Comparison of ENCODE assay signal across 21 cellular contexts in genomic region chr4:25379591-25379990, GRCh38. TPM values are rescaled to one million over a fixed set of nuclear protein-coding genes. Genes with fewer than 3 reads are reported as not detected.
A peak's percentile ranks its signal among the peaks of the same experiment; 100 is the strongest.
DNase-seq lines count a peak whose midpoint lies in the region; ATAC-seq, FAIRE-seq and TF ChIP-seq lines count a peak whose summit lies in the region.
"Had no signal": no experiment of that assay in that cellular context is flagged by ENCODE, and none has a peak within 500 bp of the region (broad histone marks: within the 10 kb centered on the region; RNA-seq: fewer than 3 reads in every experiment).

No MANE protein-coding gene starts in this region.

- H3K9me2 ChIP-seq in OCI-LY1 (ENCODE audit: low read depth, low read length): no peaks in the 10 kb centered on the region

- H3K9me1 ChIP-seq in K562 (ENCODE audit: control insufficient read depth, insufficient read depth, low read length): no peaks in the 10 kb centered on the region

- H3K4me2 ChIP-seq in HepG2 (ENCODE audit: low read depth, low read length) (peak overlapping the region; percentile 75; the same call in 1 of the 2 replicates), OCI-LY1 (ENCODE audit: low read length) (peak overlapping the region; percentile 84; the same call in 1 of the 2 replicates), K562 (ENCODE audit: insufficient read depth, low read length) (peak overlapping the region; percentile 95), osteoblast (ENCODE audit: insufficient read depth, low read length) (no peak overlapping the region)

- FAIRE-seq in HepG2 (lab: Jason Lieb, UNC) (no peak), K562 (lab: Jason Lieb, UNC) (peak; percentile 76)

- POLR2A ChIA-PET in HepG2 (lab: Yijun Ruan, JAX): no interaction called here
- POLR2A ChIA-PET in K562 (lab: Yijun Ruan, JAX): interaction anchor here (0.6 kb wide), 1 partner anchor 306 kb away, joined by 3 read pairs; no protein-coding TSS in a partner anchor

- H3K9ac ChIP-seq in HepG2 (ENCODE audit: insufficient read depth, low read depth, low read length) (no peak overlapping the region), OCI-LY1 (ENCODE audit: low read length) (no peak overlapping the region), K562 (ENCODE audit: insufficient read depth in 1 of 2, low read depth in 2 of 2, low read length in 2 of 2) (peak overlapping the region in 1 of 2 experiments; percentile 38; a peak in 1 of 4 replicates)
- H3K9ac ChIP-seq: BLaER1 had no signal

- H3K4me1 ChIP-seq in HepG2 (ENCODE audit: insufficient read depth, low read length) (peaks cover 41% of the 10 kb centered on the region), right lobe of liver (peaks cover 0 to 7% (median 0%) of the 10 kb centered on the region in 4 donors), OCI-LY1 (ENCODE audit: insufficient read depth, low read length, severe bottlenecking) (peaks cover 26% of the 10 kb centered on the region), K562 (replicated peaks in 1 of 2; ENCODE audit: control insufficient read depth in 2 of 2, insufficient read depth in 2 of 2, low read length in 2 of 2) (peaks cover 17% of the 10 kb centered on the region in 2 experiments; a peak in 4 of 5 replicates), osteoblast (ENCODE audit: insufficient read depth, low read length) (peaks cover 15% of the 10 kb centered on the region)

- no peaks in the 10 kb centered on the region for H3K27me3 ChIP-seq in HepG2 (ENCODE audit: control insufficient read depth in 1 of 2, insufficient read depth in 2 of 2, low read length in 2 of 2)
- H3K27me3 ChIP-seq in right lobe of liver: no peaks in the 10 kb centered on the region
- H3K27me3 ChIP-seq in OCI-LY1 (ENCODE audit: insufficient read depth, low read length): no peaks in the 10 kb centered on the region
- no peaks in the 10 kb centered on the region for H3K27me3 ChIP-seq in K562 (ENCODE audit: control insufficient read depth in 2 of 2, insufficient read depth in 2 of 2, low read length in 2 of 2)
- no peaks in the 10 kb centered on the region for H3K27me3 ChIP-seq in osteoblast (ENCODE audit: insufficient read depth, low read length)
- H3K27me3 ChIP-seq: BLaER1, MG63, SJSA1 had no signal

- no peak overlapping the region for H3K27ac ChIP-seq in HepG2 (ENCODE audit: extremely low read length, insufficient read depth, low read length)
- no peak overlapping the region for H3K27ac ChIP-seq in right lobe of liver
- H3K27ac ChIP-seq in OCI-LY1 (ENCODE audit: low read depth, low read length, poor library complexity, severe bottlenecking): no peak overlapping the region
- peak overlapping the region; percentile 60 for H3K27ac ChIP-seq in K562 (ENCODE audit: extremely low read depth, low read depth, low read length)
- no peak overlapping the region for H3K27ac ChIP-seq in osteoblast (ENCODE audit: low read depth, low read length)
- H3K27ac ChIP-seq: BLaER1, SJSA1 had no signal

- H2AFZ ChIP-seq in HepG2 (ENCODE audit: low read length) (no peak overlapping the region), OCI-LY1 (ENCODE audit: low read length) (no peak overlapping the region), K562 (ENCODE audit: low read depth, low read length) (peak overlapping the region; percentile 67; the same call in 1 of the 2 replicates), osteoblast (ENCODE audit: low read length) (no peak overlapping the region)
- H2AFZ ChIP-seq: GM23338 had no signal

- CTCF ChIA-PET in HepG2 (lab: Yijun Ruan, JAX; ENCODE audit: low intra/inter-chr PET ratio, low total read pairs) (no interaction called here), K562 (lab: Yijun Ruan, JAX; ENCODE audit: low intra/inter-chr PET ratio) (no interaction called here)

- TF ChIP-seq EP300 in HepG2 (IDR thresholded peaks at IDR 0.05; ENCODE audit: low read depth in 2 of 2, low read length in 2 of 2) (no peak), HepG2 (CRISPR knock-in tag; IDR thresholded peaks at IDR 0.05; ENCODE audit: borderline replicate concordance) (no peak), K562 (IDR thresholded peaks at IDR 0.05; ENCODE audit: low read length) (no peak)

- H3K9me3 ChIP-seq in HepG2 (ENCODE audit: low read length): no peaks in the 10 kb centered on the region
- no peaks in the 10 kb centered on the region for H3K9me3 ChIP-seq in right lobe of liver
- H3K9me3 ChIP-seq in OCI-LY1 (ENCODE audit: low read length): no peaks in the 10 kb centered on the region
- H3K9me3 ChIP-seq in K562 (replicated peaks; ENCODE audit: control insufficient read depth, insufficient read depth, low read depth, low read length): peaks cover 4% of the 10 kb centered on the region; the same call in 1 of the 2 replicates
- no peaks in the 10 kb centered on the region for H3K9me3 ChIP-seq in osteoblast (ENCODE audit: low read depth, low read length)
- H3K9me3 ChIP-seq: BLaER1, MG63, SJSA1 had no signal

- TF ChIP-seq POLR2A in HepG2 (IDR thresholded peaks at IDR 0.05; ENCODE audit: insufficient read depth in 1 of 2, low read depth in 2 of 2, low read length in 2 of 2) (no peak), right lobe of liver (IDR thresholded peaks at IDR 0.05) (no peak), K562 (conservative IDR thresholded peaks at IDR 0.05) (no peak)

- in situ Hi-C loops in HepG2 (cut with HindIII; ENCODE audit: extremely low pct_ligation_motif_present, low pct_unique_long_range_greater_than_20kb) (no loop called here), K562 (cut with MboI) (loop anchor here (10.0 kb wide), 1 partner anchor 395 kb away; no protein-coding TSS in a partner anchor)

- no peak for DNase-seq in HepG2 (ENCODE audit: low spot score)
- DNase-seq in right lobe of liver: no peak
- DNase-seq in K562 (ENCODE audit: extremely low read depth in 1 of 4, low spot score in 3 of 4): peak; percentile 16 to 67 (median 38)
- DNase-seq in AG20443 (ENCODE audit: low spot score): no peak
- no peak for DNase-seq in osteoblast (ENCODE audit: insufficient read length, low spot score, missing footprints)
- DNase-seq in COLO829 (ENCODE audit: low spot score): no peak
- DNase-seq: CD8-positive, alpha-beta T cell; DMS 273 treated with DMSO at 0.1 percent for 48 hours; H9; MG63; NCI-H2029; NCI-H446; NCI-H524 treated with DMSO at 0.1 percent for 48 hours; Right ventricle myocardium superior; RPMI8226; T-cell had no signal

- WGBS in HepG2 (ENCODE audit: low lambda C conversion rate): 89% methylated on average over 2 of the region's 2 CpGs
- WGBS in right lobe of liver (ENCODE audit: insufficient coverage, low coverage, low lambda C conversion rate, missing lambda C conversion rate): 71% methylated on average over 1 of the region's 2 CpGs
- WGBS in K562 (ENCODE audit: insufficient coverage, low coverage, missing lambda C conversion rate): 44% methylated on average over 2 of the region's 2 CpGs

- no peaks in the 10 kb centered on the region for H4K20me1 ChIP-seq in HepG2 (ENCODE audit: insufficient read depth, low read length)
- no peaks in the 10 kb centered on the region for H4K20me1 ChIP-seq in OCI-LY1 (ENCODE audit: insufficient read depth, low read length)
- H4K20me1 ChIP-seq in K562 (replicated peaks; ENCODE audit: control insufficient read depth, insufficient read depth, low read length): no peaks in the 10 kb centered on the region
- peaks cover 4% of the 10 kb centered on the region for H4K20me1 ChIP-seq in osteoblast (ENCODE audit: insufficient read depth, low read length)
- H4K20me1 ChIP-seq: BLaER1 had no signal

- no peak for TF ChIP-seq CTCF in HepG2 (CRISPR knock-in tag; IDR thresholded peaks at IDR 0.05)
- no peak for TF ChIP-seq CTCF in right lobe of liver (IDR thresholded peaks at IDR 0.05)
- no peak for TF ChIP-seq CTCF in OCI-LY1 (IDR thresholded peaks at IDR 0.05; ENCODE audit: low read length)
- no peak for TF ChIP-seq CTCF in K562 (IDR thresholded peaks at IDR 0.05 in 2 of 3, conservative IDR thresholded peaks at IDR 0.05 in 1 of 3; ENCODE audit: insufficient read depth in 2 of 3, low read depth in 1 of 3, low read length in 3 of 3)
- TF ChIP-seq CTCF in osteoblast (IDR thresholded peaks at IDR 0.05; ENCODE audit: extremely low read depth, low read depth, low read length): no peak

- H3K79me2 ChIP-seq in HepG2 (ENCODE audit: insufficient read depth, low read length): peaks cover 25% of the 10 kb centered on the region
- peaks cover 13% of the 10 kb centered on the region for H3K79me2 ChIP-seq in OCI-LY1 (ENCODE audit: insufficient read depth, low read length)
- peaks cover 33% of the 10 kb centered on the region for H3K79me2 ChIP-seq in K562 (ENCODE audit: control insufficient read depth, insufficient read depth, low read length)
- peaks cover 31% of the 10 kb centered on the region for H3K79me2 ChIP-seq in osteoblast (ENCODE audit: insufficient read depth, low read length)

- intact Hi-C loops in HepG2 (cut with micrococcal nuclease; ENCODE audit: unreplicated experiment): loop anchor here (10.0 kb wide), 1 partner anchor 145 kb away; the partner anchor contains the start of gene PI4K2B
- intact Hi-C loops in right lobe of liver (cut with DNase I): no loop called here
- intact Hi-C loops in K562 (cut with micrococcal nuclease): loop anchor here (5.0 kb wide), 1 partner anchor 67 kb away; the partner anchor contains the start of gene ZCCHC4

- H3F3A ChIP-seq in OCI-LY1 (ENCODE audit: insufficient read depth, low read length): no peaks in the 10 kb centered on the region

- BruUV-seq in HepG2 (replicated peaks; lab: Mats Ljungman, UMichigan) (no TSS peak), K562 (replicated peaks; lab: Mats Ljungman, UMichigan) (no TSS peak)

- ATAC-seq in HepG2: no peak
- no peak for ATAC-seq in right lobe of liver
- peak; percentile 10 for ATAC-seq in K562
- no peak for ATAC-seq in GM19455 (IDR thresholded peaks at IDR 0.05; ENCODE audit: unreplicated experiment)
- ATAC-seq: CD8-positive, alpha-beta T cell; GM23338; T-cell had no signal

- H3K4me3 ChIP-seq in HepG2 (replicated peaks in 1 of 3; ENCODE audit: insufficient read depth in 1 of 3, low read depth in 2 of 3, low read length in 3 of 3) (no peak overlapping the region), right lobe of liver (no peak overlapping the region), OCI-LY1 (ENCODE audit: low read depth, low read length, poor library complexity, severe bottlenecking) (no peak overlapping the region), K562 (no peak overlapping the region; the same call in 1 of the 2 replicates), osteoblast (ENCODE audit: insufficient read depth, low read length) (no peak overlapping the region)
- H3K4me3 ChIP-seq: BLaER1, MG63, SJSA1 had no signal

- peaks cover 4 to 21% of the 10 kb centered on the region in 2 experiments; a peak in 4 of 5 replicates for H3K36me3 ChIP-seq in HepG2 (replicated peaks in 1 of 2; ENCODE audit: control insufficient read depth in 1 of 2, insufficient read depth in 2 of 2, low read length in 2 of 2)
- peaks cover 0 to 30% (median 2%) of the 10 kb centered on the region in 4 donors for H3K36me3 ChIP-seq in right lobe of liver
- peaks cover 34% of the 10 kb centered on the region for H3K36me3 ChIP-seq in OCI-LY1 (ENCODE audit: insufficient read depth, low read length)
- H3K36me3 ChIP-seq in K562 (ENCODE audit: control insufficient read depth, insufficient read depth, low read length): peaks cover 50% of the 10 kb centered on the region
- peaks cover 19% of the 10 kb centered on the region for H3K36me3 ChIP-seq in osteoblast (ENCODE audit: insufficient read depth, low read length)

- TF ChIP-seq RAD21 in HepG2 (CRISPR knock-in tag; IDR thresholded peaks at IDR 0.05) (no peak), K562 (CRISPR knock-in tag; conservative IDR thresholded peaks at IDR 0.05 in 1 of 2, IDR thresholded peaks at IDR 0.05 in 1 of 2) (no peak)

RNA-seq across cellular contexts. Expression of gene ANAPC4, which starts 2.5 kb away (rescaled TPM):
- total RNA-seq in HepG2 (2016; rRNA removed; fragmentation: Illumina TruSeq; extraction: Trizol) (29.4 and 30.2 TPM in 2 replicates), right lobe of liver (10 to 100 TPM in 5 of 6 experiments, 1 to 10 TPM in 1; 7.2 to 13.9 (median 11.4) TPM), K562 (2014; rRNA removed) (22.0 and 24.8 TPM in 2 replicates), K562 (2014; rRNA removed; fragmentation: Illumina TruSeq; extraction: Trizol) (44.8 and 55.0 TPM in 2 replicates), K562 (2015; rRNA removed; fragmentation: Illumina TruSeq; extraction: Trizol) (38.5 and 45.3 TPM in 2 replicates), K562 (2021) (29.6 and 32.2 TPM in 2 replicates), osteoblast (28.2 and 31.8 TPM in 2 replicates)
- total RNA-seq in HepG2 (2016; cell fraction: cytosol; rRNA removed; fragmentation: Illumina TruSeq; extraction: Trizol; ENCODE audit: low read depth): 3.3 and 3.7 TPM in 2 replicates
- total RNA-seq in HepG2 (2016; cell fraction: insoluble cytoplasmic fraction; rRNA removed; fragmentation: Illumina TruSeq; extraction: Trizol): 27.8 and 32.4 TPM in 2 replicates
- total RNA-seq in HepG2 (2016; cell fraction: membrane; rRNA removed; fragmentation: Illumina TruSeq; extraction: Trizol): 4.8 and 6.7 TPM in 2 replicates
- 50.0 and 57.1 TPM in 2 replicates for total RNA-seq in HepG2 (2016; cell fraction: nucleus; rRNA removed; fragmentation: Illumina TruSeq; extraction: Trizol)
- polyA plus RNA-seq in HepG2 (2011; rRNA removed) (10.3 and 14.5 TPM in 2 replicates), K562 (2011; rRNA removed) (33.2 and 42.8 TPM in 2 replicates), K562 (2014; fragmentation: Illumina TruSeq; extraction: Trizol) (39.2 and 47.0 TPM in 2 replicates), K562 (2014; fragmentation: Nextera tagmentation; extraction: Ambion mirVana) (10 to 100 TPM; 23.9 to 30.3 TPM), K562 (2014; rRNA removed) (29.0 and 31.9 TPM in 2 replicates)
- polyA plus RNA-seq in HepG2 (2011; cell fraction: cytosol; rRNA removed): 2.8 and 3.1 TPM in 2 replicates
- 27.8 and 35.7 TPM in 2 replicates for polyA plus RNA-seq in HepG2 (2011; cell fraction: nucleus; rRNA removed)
- 11.4 and 14.0 TPM in 2 replicates for polyA plus RNA-seq in HepG2 (2012)
- polyA plus RNA-seq in HepG2 (2016; cell fraction: cytosol; fragmentation: Illumina TruSeq; extraction: Trizol; ENCODE audit: low read depth): 0.96 and 0.99 TPM in 2 replicates
- 18.2 and 19.3 TPM in 2 replicates for polyA plus RNA-seq in HepG2 (2016; cell fraction: insoluble cytoplasmic fraction; fragmentation: Illumina TruSeq; extraction: Trizol; ENCODE audit: low read depth)
- polyA plus RNA-seq in HepG2 (2016; cell fraction: membrane; fragmentation: Illumina TruSeq; extraction: Trizol; ENCODE audit: low read depth): 1.6 and 2.5 TPM in 2 replicates
- polyA plus RNA-seq in HepG2 (2016; cell fraction: nucleus; fragmentation: Illumina TruSeq; extraction: Trizol; ENCODE audit: insufficient read depth, low read depth): 66.0 and 68.6 TPM in 2 replicates
- polyA minus RNA-seq in HepG2 (2011; rRNA and poly(A)+ RNA removed; ENCODE audit: low replicate concordance): 6.6 and 8.6 TPM in 2 replicates
- polyA minus RNA-seq in HepG2 (2011; cell fraction: cytosol; rRNA and poly(A)+ RNA removed): 3.4 and 6.6 TPM in 2 replicates
- 50.8 and 60.5 TPM in 2 replicates for polyA minus RNA-seq in HepG2 (2011; cell fraction: nucleus; rRNA and poly(A)+ RNA removed)
- total RNA-seq in K562 (2011; cell fraction: chromatin; rRNA removed; ENCODE audit: low replicate concordance): 45.0 and 132 TPM in 2 replicates
- 21.7 and 27.0 TPM in 2 replicates for total RNA-seq in K562 (2011; cell fraction: nucleolus; rRNA removed)
- total RNA-seq in K562 (2011; cell fraction: nucleoplasm; rRNA removed): 46.1 and 73.2 TPM in 2 replicates
- polyA plus RNA-seq in K562 (2011; cell fraction: cytosol; rRNA removed): 3.7 and 9.3 TPM in 2 replicates
- 50.2 and 75.1 TPM in 2 replicates for polyA plus RNA-seq in K562 (2011; cell fraction: nucleus; rRNA removed)
- 21.9 and 22.3 TPM in 2 replicates for polyA plus RNA-seq in K562 (2012)
- 33.4 and 40.3 TPM in 2 replicates for polyA minus RNA-seq in K562 (2011; rRNA and poly(A)+ RNA removed)
- 10.6 and 12.2 TPM in 2 replicates for polyA minus RNA-seq in K562 (2011; cell fraction: cytosol; rRNA and poly(A)+ RNA removed)
- 26.8 and 41.8 TPM in 2 replicates for polyA minus RNA-seq in K562 (2011; cell fraction: nucleus; rRNA and poly(A)+ RNA removed)

Comparison
In these comparisons a context has a peak if more than half of its experiments do, and no peak if none do; other contexts are left out.
1. intact Hi-C loops: an anchor here in HepG2 (10.0 kb wide) and K562 (5.0 kb wide); none called in right lobe of liver.
2. DNase-seq: peak in K562 (4 of 4); none in HepG2 (single experiment), right lobe of liver (0 of 3), AG20443 (single experiment), osteoblast (single experiment) and COLO829 (single experiment).
3. Of the 241 proteins assayed by ChIP-seq in both HepG2 and K562: peak only in HepG2: none; only in K562: CEBPB, DPF2, EHMT2, TRIM24 and ZBTB7A; in both: none; in neither: 235; mixed calls (peak in some experiments, not most) for 1.